ENCODE assay signal across 30 cellular contexts in the genomic region with DNA sequence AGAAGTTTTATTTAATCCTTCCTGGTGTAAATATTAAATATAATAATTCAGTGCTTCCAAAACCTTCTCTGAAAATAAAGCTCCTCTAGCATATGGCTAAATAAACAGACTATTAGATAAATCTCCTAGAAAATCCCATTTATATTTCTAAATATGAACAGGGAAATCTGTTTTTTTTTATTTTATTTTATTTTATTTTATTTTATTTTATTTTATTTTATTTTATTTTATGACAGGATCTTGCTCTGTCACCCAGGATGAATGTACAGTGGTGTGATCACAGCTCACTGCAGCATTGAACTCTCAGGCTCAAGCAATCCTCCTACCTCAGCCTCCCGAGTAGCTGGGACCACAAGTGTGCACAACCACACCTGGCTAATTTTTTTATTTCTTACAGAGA.
"Had no signal": no experiment of that assay in that cellular context is flagged by ENCODE, and none has a peak within 500 bp of the region (broad histone marks: within the 10 kb centered on the region; RNA-seq: fewer than 3 reads in every experiment).

No MANE protein-coding gene starts in this region.

- H3K4me3 ChIP-seq: ascending aorta, K562, MG63 had no signal

- DNase-seq: activated CD4-positive, alpha-beta memory T cell treated with anti-CD3 and anti-CD28 coated beads, Interleukin-2, amount 10 ng/mL, durations not matched to agents 7 days and 5 days; activated CD4-positive, alpha-beta T cell treated with anti-CD3 and anti-CD28 coated beads for 1 hour; activated CD4-positive, alpha-beta T cell treated with anti-CD3 and anti-CD28 coated beads for 48 hours; activated CD4-positive, CD25-positive, alpha-beta regulatory T cell; activated CD8-positive, alpha-beta memory T cell treated with anti-CD3 and anti-CD28 coated beads for 24 hours; activated CD8-positive, alpha-beta memory T cell treated with anti-CD3 and anti-CD28 coated beads, Interleukin-2, amount 10 ng/mL, durations not matched to agents 7 days and 5 days; activated CD8-positive, alpha-beta memory T cell treated with anti-CD3 and anti-CD28 coated beads, Interleukin-2, amount 50 U/mL, for 48 hours; activated effector memory CD4-positive, alpha-beta T cell treated with Interleukin-2 at 50 U/mL for 16 hours; activated naive CD4-positive, alpha-beta T cell treated with anti-CD3 and anti-CD28 coated beads, Interleukin-2, amount 10 ng/mL, durations not matched to agents 7 days and 5 days; activated T-cell treated with anti-CD3 and anti-CD28 coated beads, Interleukin-2, amount 50 U/mL, for 48 hours; amniotic stem cell; MG63; NCI-H1048; NCI-H1105 treated with DMSO at 0.1 percent for 48 hours; NCI-H1436; NCI-H1694 treated with DMSO at 0.1 percent for 48 hours; NCI-H2029; NCI-H345; NCI-H524 treated with DMSO at 0.1 percent for 48 hours; PC-3; Right ventricle myocardium superior; SW 1271; T-helper 1 cell; T-helper 2 cell; T-helper 9 cell had no signal

- H3K27me3 ChIP-seq: ascending aorta, MG63 had no signal

- ATAC-seq: activated CD8-positive, alpha-beta memory T cell treated with anti-CD3 and anti-CD28 coated beads, Interleukin-2, amount 10 ng/mL, durations not matched to agents 7 days and 5 days; K562; PC-3 had no signal

- H3K9me3 ChIP-seq: ascending aorta, MG63 had no signal

- H3K4me1 Mint-ChIP-seq: activated CD4-positive, alpha-beta memory T cell treated with anti-CD3 and anti-CD28 coated beads, Interleukin-2, amount 10 ng/mL, durations not matched to agents 7 days and 5 days; activated CD8-positive, alpha-beta memory T cell treated with anti-CD3 and anti-CD28 coated beads, Interleukin-2, amount 10 ng/mL, durations not matched to agents 7 days and 5 days; activated naive CD4-positive, alpha-beta T cell treated with anti-CD3 and anti-CD28 coated beads, Interleukin-2, amount 10 ng/mL, durations not matched to agents 7 days and 5 days had no signal

- H3K27me3 Mint-ChIP-seq: activated CD8-positive, alpha-beta memory T cell treated with anti-CD3 and anti-CD28 coated beads, Interleukin-2, amount 10 ng/mL, durations not matched to agents 7 days and 5 days; activated naive CD4-positive, alpha-beta T cell treated with anti-CD3 and anti-CD28 coated beads, Interleukin-2, amount 10 ng/mL, durations not matched to agents 7 days and 5 days had no signal

- H3K9me3 Mint-ChIP-seq: activated CD4-positive, alpha-beta memory T cell treated with anti-CD3 and anti-CD28 coated beads, Interleukin-2, amount 10 ng/mL, durations not matched to agents 7 days and 5 days; activated naive CD4-positive, alpha-beta T cell treated with anti-CD3 and anti-CD28 coated beads, Interleukin-2, amount 10 ng/mL, durations not matched to agents 7 days and 5 days had no signal

- H3K27ac Mint-ChIP-seq: activated CD4-positive, alpha-beta memory T cell treated with anti-CD3 and anti-CD28 coated beads, Interleukin-2, amount 10 ng/mL, durations not matched to agents 7 days and 5 days; activated CD8-positive, alpha-beta memory T cell treated with anti-CD3 and anti-CD28 coated beads, Interleukin-2, amount 10 ng/mL, durations not matched to agents 7 days and 5 days; activated naive CD4-positive, alpha-beta T cell treated with anti-CD3 and anti-CD28 coated beads, Interleukin-2, amount 10 ng/mL, durations not matched to agents 7 days and 5 days; activated naive CD8-positive, alpha-beta T cell had no signal

- H3K36me3 ChIP-seq: ascending aorta, MG63 had no signal

- H3K36me3 Mint-ChIP-seq: activated CD8-positive, alpha-beta memory T cell treated with anti-CD3 and anti-CD28 coated beads, Interleukin-2, amount 10 ng/mL, durations not matched to agents 7 days and 5 days; activated naive CD4-positive, alpha-beta T cell treated with anti-CD3 and anti-CD28 coated beads, Interleukin-2, amount 10 ng/mL, durations not matched to agents 7 days and 5 days; activated naive CD8-positive, alpha-beta T cell had no signal

- H3K27ac ChIP-seq: ascending aorta, RWPE1, VCaP had no signal

- H3K4me3 Mint-ChIP-seq: activated CD4-positive, alpha-beta memory T cell treated with anti-CD3 and anti-CD28 coated beads, Interleukin-2, amount 10 ng/mL, durations not matched to agents 7 days and 5 days; activated CD8-positive, alpha-beta memory T cell treated with anti-CD3 and anti-CD28 coated beads, Interleukin-2, amount 10 ng/mL, durations not matched to agents 7 days and 5 days; activated naive CD4-positive, alpha-beta T cell treated with anti-CD3 and anti-CD28 coated beads, Interleukin-2, amount 10 ng/mL, durations not matched to agents 7 days and 5 days; activated naive CD8-positive, alpha-beta T cell had no signal

- H3K4me1 ChIP-seq: ascending aorta had no signal
